ENCODE assay signal across 3 cellular contexts in genomic region chr14:97850886-97851285, GRCh38.
"Had no signal": no experiment of that assay in that cellular context is flagged by ENCODE, and none has a peak within 500 bp of the region (broad histone marks: within the 10 kb centered on the region; RNA-seq: fewer than 3 reads in every experiment).

No MANE protein-coding gene starts in this region.

- ATAC-seq: GM12878 had no signal

- DNase-seq: GDM1, GF-D8 had no signal

- H3K4me3 ChIP-seq: GM12878 had no signal
